1 cellular context compared by ENCODE assay signal in the genomic region with DNA sequence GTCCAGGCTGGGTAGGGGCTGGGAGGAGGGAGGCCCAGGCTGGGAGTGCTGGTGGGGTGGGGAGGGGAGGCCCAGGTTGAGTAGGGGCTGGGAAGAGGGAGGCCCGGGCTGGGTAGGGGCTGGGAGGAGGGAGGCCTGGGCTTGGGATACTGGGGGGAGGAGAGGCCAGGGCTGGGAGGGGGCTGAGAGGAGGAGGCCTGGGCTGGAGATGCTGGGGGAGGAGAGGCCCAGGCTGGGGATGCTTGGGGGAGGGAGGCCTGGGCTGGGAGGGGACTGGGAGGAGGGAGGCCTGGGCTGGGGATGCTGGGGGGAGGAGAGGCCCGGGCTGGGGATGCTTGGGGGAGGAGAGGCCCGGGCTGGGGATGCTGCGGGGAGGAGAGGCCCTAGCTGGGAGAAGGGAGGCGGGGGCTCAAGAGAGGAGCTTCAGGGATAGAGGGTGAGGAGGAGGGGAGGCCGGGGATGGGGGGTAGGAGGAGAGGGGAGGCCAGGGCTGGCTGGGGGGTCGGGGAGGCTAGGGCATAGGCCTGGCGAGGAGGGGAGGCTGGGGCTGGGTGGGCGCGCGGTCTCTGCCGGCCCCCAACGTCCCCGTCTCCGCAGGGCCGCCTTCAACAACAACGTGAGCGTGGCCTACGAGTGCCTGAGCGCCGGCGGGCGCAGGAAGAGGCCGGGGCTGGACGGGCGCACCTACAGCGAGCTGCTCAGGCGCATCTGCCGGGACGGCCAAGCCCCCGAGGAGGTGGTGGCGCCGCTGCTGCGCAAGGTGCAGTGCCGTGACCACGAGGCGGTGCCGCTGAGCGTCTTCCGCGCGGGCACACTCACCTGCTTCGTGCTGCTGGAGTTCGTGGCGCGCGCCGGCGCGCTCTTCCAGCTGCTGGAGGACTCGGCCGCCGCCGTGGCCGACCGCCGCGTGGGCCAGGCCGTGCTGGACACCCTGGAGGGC.
A peak's percentile ranks its signal among the peaks of the same experiment; 100 is the strongest.
TF ChIP-seq lines count a peak whose summit lies in the region.

No MANE protein-coding gene starts in this region.

TF ChIP-seq in H1, 55 proteins besides CTCF, POLR2A, EP300 and RAD21:
- TF ChIP-seq CTBP2 (IDR thresholded peaks at IDR 0.05; ENCODE audit: borderline replicate concordance, insufficient read depth, insufficient read length, low read length) = no peak
- no peak for TF ChIP-seq TAF7 (optimal IDR thresholded peaks at IDR 0.05; ENCODE audit: borderline replicate concordance, low read depth, low read length)
- TF ChIP-seq ASH2L (IDR thresholded peaks at IDR 0.05; ENCODE audit: low read length) = no peak
- no peak for TF ChIP-seq PHF8 (conservative IDR thresholded peaks at IDR 0.05; ENCODE audit: low read depth, low read length)
- TF ChIP-seq HDAC2 (IDR thresholded peaks at IDR 0.05; ENCODE audit: borderline replicate concordance in 1 of 2, low read depth in 2 of 2, low read length in 2 of 2) = no peak
- TF ChIP-seq, protein P1, sequence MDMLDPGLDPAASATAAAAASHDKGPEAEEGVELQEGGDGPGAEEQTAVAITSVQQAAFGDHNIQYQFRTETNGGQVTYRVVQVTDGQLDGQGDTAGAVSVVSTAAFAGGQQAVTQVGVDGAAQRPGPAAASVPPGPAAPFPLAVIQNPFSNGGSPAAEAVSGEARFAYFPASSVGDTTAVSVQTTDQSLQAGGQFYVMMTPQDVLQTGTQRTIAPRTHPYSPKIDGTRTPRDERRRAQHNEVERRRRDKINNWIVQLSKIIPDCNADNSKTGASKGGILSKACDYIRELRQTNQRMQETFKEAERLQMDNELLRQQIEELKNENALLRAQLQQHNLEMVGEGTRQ (IDR thresholded peaks at IDR 0.05; ENCODE audit: low read length) = no peak
- TF ChIP-seq TAF1 (IDR thresholded peaks at IDR 0.05; ENCODE audit: low read depth, low read length) = no peak
- TF ChIP-seq BRCA1 (IDR thresholded peaks at IDR 0.05; ENCODE audit: low read depth, low read length) = no peak
- no peak for TF ChIP-seq SP1 (IDR thresholded peaks at IDR 0.05; ENCODE audit: low read depth, low read length)
- TF ChIP-seq, protein P2, sequence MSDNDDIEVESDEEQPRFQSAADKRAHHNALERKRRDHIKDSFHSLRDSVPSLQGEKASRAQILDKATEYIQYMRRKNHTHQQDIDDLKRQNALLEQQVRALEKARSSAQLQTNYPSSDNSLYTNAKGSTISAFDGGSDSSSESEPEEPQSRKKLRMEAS (IDR thresholded peaks at IDR 0.05) = peak; percentile 90
- no peak for TF ChIP-seq YY1 (IDR thresholded peaks at IDR 0.05; ENCODE audit: low read depth, low read length)
- no peak for TF ChIP-seq SIN3A (conservative IDR thresholded peaks at IDR 0.05 in 1 of 2, IDR thresholded peaks at IDR 0.05 in 1 of 2; ENCODE audit: low read depth in 1 of 2, low read length in 2 of 2)
- no peak for TF ChIP-seq SIX5 (IDR thresholded peaks at IDR 0.05; ENCODE audit: low read depth, low read length)
- 0 out of 2 replicates have a peak, but pooled peaks have one; percentile 12 for TF ChIP-seq CREB1 (IDR thresholded peaks at IDR 0.05)
- TF ChIP-seq SP4 (IDR thresholded peaks at IDR 0.05; ENCODE audit: low read length) = no peak
- TF ChIP-seq, protein P3, sequence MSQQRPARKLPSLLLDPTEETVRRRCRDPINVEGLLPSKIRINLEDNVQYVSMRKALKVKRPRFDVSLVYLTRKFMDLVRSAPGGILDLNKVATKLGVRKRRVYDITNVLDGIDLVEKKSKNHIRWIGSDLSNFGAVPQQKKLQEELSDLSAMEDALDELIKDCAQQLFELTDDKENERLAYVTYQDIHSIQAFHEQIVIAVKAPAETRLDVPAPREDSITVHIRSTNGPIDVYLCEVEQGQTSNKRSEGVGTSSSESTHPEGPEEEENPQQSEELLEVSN (IDR thresholded peaks at IDR 0.05) = peak; percentile 68
- no peak for TF ChIP-seq RFX5 (IDR thresholded peaks at IDR 0.05; ENCODE audit: borderline replicate concordance, low read depth, low read length)
- TF ChIP-seq CHD2 (IDR thresholded peaks at IDR 0.05; ENCODE audit: low read length) = no peak
- TF ChIP-seq KDM1A (IDR thresholded peaks at IDR 0.05; ENCODE audit: borderline replicate concordance, low read length) = no peak
- no peak for TF ChIP-seq JUN (IDR thresholded peaks at IDR 0.05; ENCODE audit: low read depth, low read length)
- TF ChIP-seq EZH2 (IDR thresholded peaks at IDR 0.05; ENCODE audit: low read depth, low read length, severe bottlenecking) = no peak
